Comparison of ENCODE assay signal across 2 cellular contexts in genomic region chr5:144684899-144685298, GRCh38.
TF ChIP-seq lines count a peak whose summit lies in the region.

No MANE protein-coding gene starts in this region.

TF ChIP-seq in GM23338, 12 proteins besides CTCF, POLR2A, EP300 and RAD21 (continued from another document):
- TF ChIP-seq ZNF462 (CRISPR knock-in tag; IDR thresholded peaks at IDR 0.05) (no peak), CREB1 (CRISPR knock-in tag; IDR thresholded peaks at IDR 0.05; ENCODE audit: low read depth) (no peak), REST (IDR thresholded peaks at IDR 0.05; ENCODE audit: unreplicated experiment) (no peak), POLR2AphosphoS5 (IDR thresholded peaks at IDR 0.05; ENCODE audit: low read depth) (no peak), EZH2 (IDR thresholded peaks at IDR 0.05; ENCODE audit: low read depth, unreplicated experiment) (no peak), JUNB (IDR thresholded peaks at IDR 0.05; ENCODE audit: unreplicated experiment) (no peak), ZNF114 (CRISPR knock-in tag; IDR thresholded peaks at IDR 0.05) (no peak), NANOG (IDR thresholded peaks at IDR 0.05; ENCODE audit: borderline replicate concordance) (no peak), STAT1 (IDR thresholded peaks at IDR 0.05; ENCODE audit: unreplicated experiment) (no peak)
TF ChIP-seq in GM23338: peak in this region for 0.

TF ChIP-seq in WTC11, 78 proteins besides CTCF, POLR2A, EP300 and RAD21 (continued from another document):
- TF ChIP-seq, protein P1, sequence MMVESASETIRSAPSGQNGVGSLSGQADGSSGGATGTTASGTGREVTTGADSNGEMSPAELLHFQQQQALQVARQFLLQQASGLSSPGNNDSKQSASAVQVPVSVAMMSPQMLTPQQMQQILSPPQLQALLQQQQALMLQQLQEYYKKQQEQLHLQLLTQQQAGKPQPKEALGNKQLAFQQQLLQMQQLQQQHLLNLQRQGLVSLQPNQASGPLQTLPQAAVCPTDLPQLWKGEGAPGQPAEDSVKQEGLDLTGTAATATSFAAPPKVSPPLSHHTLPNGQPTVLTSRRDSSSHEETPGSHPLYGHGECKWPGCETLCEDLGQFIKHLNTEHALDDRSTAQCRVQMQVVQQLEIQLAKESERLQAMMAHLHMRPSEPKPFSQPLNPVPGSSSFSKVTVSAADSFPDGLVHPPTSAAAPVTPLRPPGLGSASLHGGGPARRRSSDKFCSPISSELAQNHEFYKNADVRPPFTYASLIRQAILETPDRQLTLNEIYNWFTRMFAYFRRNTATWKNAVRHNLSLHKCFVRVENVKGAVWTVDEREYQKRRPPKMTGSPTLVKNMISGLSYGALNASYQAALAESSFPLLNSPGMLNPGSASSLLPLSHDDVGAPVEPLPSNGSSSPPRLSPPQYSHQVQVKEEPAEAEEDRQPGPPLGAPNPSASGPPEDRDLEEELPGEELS (CRISPR knock-in tag; IDR thresholded peaks at IDR 0.05): no peak
- TF ChIP-seq, protein P2, sequence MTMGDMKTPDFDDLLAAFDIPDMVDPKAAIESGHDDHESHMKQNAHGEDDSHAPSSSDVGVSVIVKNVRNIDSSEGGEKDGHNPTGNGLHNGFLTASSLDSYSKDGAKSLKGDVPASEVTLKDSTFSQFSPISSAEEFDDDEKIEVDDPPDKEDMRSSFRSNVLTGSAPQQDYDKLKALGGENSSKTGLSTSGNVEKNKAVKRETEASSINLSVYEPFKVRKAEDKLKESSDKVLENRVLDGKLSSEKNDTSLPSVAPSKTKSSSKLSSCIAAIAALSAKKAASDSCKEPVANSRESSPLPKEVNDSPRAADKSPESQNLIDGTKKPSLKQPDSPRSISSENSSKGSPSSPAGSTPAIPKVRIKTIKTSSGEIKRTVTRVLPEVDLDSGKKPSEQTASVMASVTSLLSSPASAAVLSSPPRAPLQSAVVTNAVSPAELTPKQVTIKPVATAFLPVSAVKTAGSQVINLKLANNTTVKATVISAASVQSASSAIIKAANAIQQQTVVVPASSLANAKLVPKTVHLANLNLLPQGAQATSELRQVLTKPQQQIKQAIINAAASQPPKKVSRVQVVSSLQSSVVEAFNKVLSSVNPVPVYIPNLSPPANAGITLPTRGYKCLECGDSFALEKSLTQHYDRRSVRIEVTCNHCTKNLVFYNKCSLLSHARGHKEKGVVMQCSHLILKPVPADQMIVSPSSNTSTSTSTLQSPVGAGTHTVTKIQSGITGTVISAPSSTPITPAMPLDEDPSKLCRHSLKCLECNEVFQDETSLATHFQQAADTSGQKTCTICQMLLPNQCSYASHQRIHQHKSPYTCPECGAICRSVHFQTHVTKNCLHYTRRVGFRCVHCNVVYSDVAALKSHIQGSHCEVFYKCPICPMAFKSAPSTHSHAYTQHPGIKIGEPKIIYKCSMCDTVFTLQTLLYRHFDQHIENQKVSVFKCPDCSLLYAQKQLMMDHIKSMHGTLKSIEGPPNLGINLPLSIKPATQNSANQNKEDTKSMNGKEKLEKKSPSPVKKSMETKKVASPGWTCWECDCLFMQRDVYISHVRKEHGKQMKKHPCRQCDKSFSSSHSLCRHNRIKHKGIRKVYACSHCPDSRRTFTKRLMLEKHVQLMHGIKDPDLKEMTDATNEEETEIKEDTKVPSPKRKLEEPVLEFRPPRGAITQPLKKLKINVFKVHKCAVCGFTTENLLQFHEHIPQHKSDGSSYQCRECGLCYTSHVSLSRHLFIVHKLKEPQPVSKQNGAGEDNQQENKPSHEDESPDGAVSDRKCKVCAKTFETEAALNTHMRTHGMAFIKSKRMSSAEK (CRISPR knock-in tag; IDR thresholded peaks at IDR 0.05; ENCODE audit: borderline replicate concordance): no peak
- TF ChIP-seq GTF2I (CRISPR knock-in tag; conservative IDR thresholded peaks at IDR 0.05) (no peak), PRDM15 (CRISPR knock-in tag; IDR thresholded peaks at IDR 0.05) (no peak), NR2C2 (CRISPR knock-in tag; IDR thresholded peaks at IDR 0.05) (no peak), FOXP1 (CRISPR knock-in tag; IDR thresholded peaks at IDR 0.05; ENCODE audit: borderline replicate concordance) (no peak), ERG (CRISPR knock-in tag; IDR thresholded peaks at IDR 0.05) (no peak)
TF ChIP-seq in WTC11: peak in this region for 0.
